ENCODE assay signal across 17 cellular contexts in genomic region chr13:111275995-111276618, GRCh38. TPM values are rescaled to one million over a fixed set of nuclear protein-coding genes. Genes with fewer than 3 reads are reported as not detected.
DNase-seq lines count a peak whose midpoint lies in the region; ATAC-seq and TF ChIP-seq lines count a peak whose summit lies in the region.
"Had no signal": no experiment of that assay in that cellular context is flagged by ENCODE, and none has a peak within 500 bp of the region (broad histone marks: within the 10 kb centered on the region; RNA-seq: fewer than 3 reads in every experiment).

No MANE protein-coding gene starts in this region.

- H4K8ac ChIP-seq in IMR-90 (ENCODE audit: low read depth in 2 of 2, low read length in 2 of 2) = no peak overlapping the region

- no peak overlapping the region for H3K4me2 ChIP-seq in IMR-90 (ENCODE audit: low read depth, low read length)
- H3K4me2 ChIP-seq: KMS-11 had no signal

- no peak overlapping the region for H4K5ac ChIP-seq in IMR-90 (ENCODE audit: low read depth, low read length)

- in situ Hi-C loops in IMR-90 (cut with MboI; ENCODE audit: low sequenced_read_pairs) = no loop called here

- TF ChIP-seq RAD21 in IMR-90 (IDR thresholded peaks at IDR 0.05; ENCODE audit: low read length) = no peak

- H3K18ac ChIP-seq in IMR-90 (ENCODE audit: low read depth, low read length) = no peak overlapping the region

- 0 out of 2 replicates have a peak overlapping the region, but pooled peaks have one; percentile 37 for H2BK20ac ChIP-seq in IMR-90 (ENCODE audit: low read depth, low read length)

- H3K79me1 ChIP-seq in IMR-90 (ENCODE audit: low read depth in 1 of 2, low read length in 2 of 2) = peaks cover 25 to 59% of the 10 kb centered on the region in 2 experiments

- H3K4ac ChIP-seq in IMR-90 (ENCODE audit: low read depth, low read length) = no peak overlapping the region

- H3K56ac ChIP-seq in IMR-90 (ENCODE audit: extremely low read depth, insufficient read depth, low read length) = no peak overlapping the region

- H2BK120ac ChIP-seq in IMR-90 (ENCODE audit: low read depth, low read length) = no peak overlapping the region

- H2BK5ac ChIP-seq in IMR-90 (ENCODE audit: low read depth, low read length, poor library complexity, severe bottlenecking) = no peak overlapping the region

- no peak overlapping the region for H2AK5ac ChIP-seq in IMR-90 (ENCODE audit: low read depth, low read length)

- intact Hi-C loops in heart left ventricle (cut with DNase I) (loop anchor here in 1 of 10 donors (10.0 kb wide), 1 partner anchor 121 kb away; no protein-coding TSS in a partner anchor), IMR-90 (cut with micrococcal nuclease) (no loop called here), testis (cut with DNase I; ENCODE audit: low total_unique reads) (no loop called here)

- POLR2A ChIA-PET in IMR-90 (lab: Charles Lee; ENCODE audit: unreplicated experiment) = interaction anchor here (1.1 kb wide), 1 partner anchor 11 kb away, joined by 3 read pairs; no protein-coding TSS in a partner anchor

- TF ChIP-seq POLR2A in heart left ventricle (IDR thresholded peaks at IDR 0.05) (no peak), IMR-90 (IDR thresholded peaks at IDR 0.05; ENCODE audit: low read depth, low read length) (no peak), erythroblast (IDR thresholded peaks at IDR 0.05; ENCODE audit: low read length) (no peak), testis (IDR thresholded peaks at IDR 0.05) (no peak)

- 88 to 94% (median 92%) methylated on average over 5 of the region's 5 CpGs for WGBS in heart left ventricle, 4 donors
- 80% methylated on average over 1 of the region's 5 CpGs; no CpG with 5 or more reads in 1 of the 2 experiments for WGBS in IMR-90 (ENCODE audit: extremely low coverage in 2 of 2, insufficient read length in 1 of 2), 2 experiments
- 92 to 94% methylated on average over 4 to 5 of the region's 5 CpGs for WGBS in testis, 2 donors

- no peak overlapping the region for H2AFZ ChIP-seq in IMR-90 (replicated peaks; ENCODE audit: low read length, poor library complexity)

- H3K36me3 ChIP-seq in cardiac muscle cell (peaks cover 24% of the 10 kb centered on the region), heart left ventricle (peaks cover 0 to 94% (median 71%) of the 10 kb centered on the region in 9 donors), IMR-90 (ENCODE audit: control insufficient read depth, insufficient read depth, low read length) (peaks cover 31% of the 10 kb centered on the region), testis (ENCODE audit: low read depth, missing control alignments) (no peaks in the 10 kb centered on the region)

- no peak overlapping the region for H2BK15ac ChIP-seq in IMR-90 (ENCODE audit: low read depth, low read length)

- no peak overlapping the region for H4K91ac ChIP-seq in IMR-90 (ENCODE audit: insufficient read depth, low read depth, low read length)

- TF ChIP-seq CTCF in cardiac muscle cell (IDR thresholded peaks at IDR 0.05; ENCODE audit: low read depth, low read length) = no peak
- TF ChIP-seq CTCF in heart left ventricle (IDR thresholded peaks at IDR 0.05) = no peak
- no peak for TF ChIP-seq CTCF in IMR-90 (conservative IDR thresholded peaks at IDR 0.05; ENCODE audit: low read depth, low read length)
- no peak for TF ChIP-seq CTCF in testis (IDR thresholded peaks at IDR 0.05)

- no peak overlapping the region for H3K4me3 ChIP-seq in cardiac muscle cell
- H3K4me3 ChIP-seq in heart left ventricle = no peak overlapping the region
- no peak overlapping the region for H3K4me3 ChIP-seq in IMR-90 (ENCODE audit: insufficient read depth, low read depth, low read length)
- H3K4me3 ChIP-seq in testis = no peak overlapping the region

- no peak overlapping the region for H2AK9ac ChIP-seq in IMR-90 (replicated peaks; ENCODE audit: low read depth, low read length, poor library complexity)

- peaks cover 33% of the 10 kb centered on the region for H3K4me1 ChIP-seq in cardiac muscle cell (ENCODE audit: low read depth)
- peaks cover 0 to 47% (median 26%) of the 10 kb centered on the region in 12 donors for H3K4me1 ChIP-seq in heart left ventricle
- peaks cover 14% of the 10 kb centered on the region for H3K4me1 ChIP-seq in IMR-90 (ENCODE audit: control insufficient read depth, insufficient read depth, low read length)
- H3K4me1 ChIP-seq in testis = no peaks in the 10 kb centered on the region

- dilution Hi-C loops in IMR-90 (cut with HindIII; ENCODE audit: low sequenced_read_pairs, unreplicated experiment) = no loop called here

- H3K9ac ChIP-seq in IMR-90 (ENCODE audit: low read depth, low read length) = no peak overlapping the region
- H3K9ac ChIP-seq: KMS-11 had no signal

- BruUV-seq in IMR-90 (replicated peaks; lab: Mats Ljungman, UMichigan) = no TSS peak

- H3K14ac ChIP-seq in IMR-90 (replicated peaks; ENCODE audit: low read depth, low read length) = no peak overlapping the region

- DNase-seq in cardiac muscle cell (ENCODE audit: low read depth in 1 of 2, low spot score in 1 of 2) (no peak), heart left ventricle (no peak), IMR-90 (no peak), kidney glomerular epithelial cell (lab: John Stamatoyannopoulos, UW) (peak; percentile 20), erythroblast (lab: John Stamatoyannopoulos, UW) (no peak), testis (no peak)
- no peak for DNase-seq in stimulated activated CD4-positive, alpha-beta T cell treated with anti-CD3 and anti-CD28 coated beads, Interleukin-4, amount 100 ng/mL, for 4 hours
- DNase-seq: GF-D8; H7; NCI-H1105; NCI-H1694 treated with DMSO at 0.1 percent for 48 hours; NCI-H345; NCI-H69; NK-92 treated with Interleukin-12 subunit alpha and Interleukin-12 subunit beta, amount 100 ng/mL, for 24 hours; PC-3 had no signal

- no peak overlapping the region for H3K23ac ChIP-seq in IMR-90 (ENCODE audit: low read depth, low read length)

- no peaks in the 10 kb centered on the region; the same call in 1 of the 2 replicates for H4K20me1 ChIP-seq in IMR-90 (ENCODE audit: insufficient read depth, low read length)

- H3K27me3 ChIP-seq in cardiac muscle cell = no peaks in the 10 kb centered on the region
- no peaks in the 10 kb centered on the region for H3K27me3 ChIP-seq in heart left ventricle
- H3K27me3 ChIP-seq in IMR-90 (ENCODE audit: control insufficient read depth, insufficient read depth, low read length) = no peaks in the 10 kb centered on the region
- H3K27me3 ChIP-seq in testis = no peaks in the 10 kb centered on the region

- H3K27ac ChIP-seq in cardiac muscle cell (peak overlapping the region; percentile 73), heart left ventricle (no peak overlapping the region), IMR-90 (ENCODE audit: insufficient read depth, low read length) (no peak overlapping the region), testis (no peak overlapping the region)
- H3K27ac ChIP-seq: KMS-11 had no signal

- peaks cover 36% of the 10 kb centered on the region for H3K9me1 ChIP-seq in IMR-90 (ENCODE audit: insufficient read depth, low read length)

- H3K9me3 ChIP-seq in cardiac muscle cell (ENCODE audit: low read depth) (no peaks in the 10 kb centered on the region), heart left ventricle (no peaks in the 10 kb centered on the region), IMR-90 (ENCODE audit: control insufficient read depth, insufficient read depth, low read length) (no peaks in the 10 kb centered on the region), testis (no peaks in the 10 kb centered on the region)

- no peak for ATAC-seq in heart left ventricle
- ATAC-seq in IMR-90 (ENCODE audit: low read depth) = no peak
- ATAC-seq: PC-3 had no signal

- CTCF ChIA-PET in IMR-90 (lab: Yijun Ruan, JAX) = no interaction called here

TF ChIP-seq in IMR-90, 13 proteins besides CTCF, POLR2A, EP300 and RAD21 (continues in another document):
- no peak for TF ChIP-seq MXI1 (IDR thresholded peaks at IDR 0.05; ENCODE audit: borderline replicate concordance, low read depth, low read length)
- no peak for TF ChIP-seq SMC3 (IDR thresholded peaks at IDR 0.05; ENCODE audit: low read depth, low read length)
- TF ChIP-seq BHLHE40 (IDR thresholded peaks at IDR 0.05; ENCODE audit: low read depth, low read length) = no peak
- no peak for TF ChIP-seq ELK1 (IDR thresholded peaks at IDR 0.05; ENCODE audit: borderline replicate concordance, low read depth, low read length)
- TF ChIP-seq MAZ (IDR thresholded peaks at IDR 0.05; ENCODE audit: borderline replicate concordance, low read depth, low read length) = no peak
- no peak for TF ChIP-seq CHD1 (IDR thresholded peaks at IDR 0.05; ENCODE audit: low read depth, low read length)
- TF ChIP-seq FOS (IDR thresholded peaks at IDR 0.05; ENCODE audit: low read depth, low read length) = no peak
- TF ChIP-seq MAFK (IDR thresholded peaks at IDR 0.05; ENCODE audit: low read depth, low read length) = no peak
- no peak for TF ChIP-seq RFX5 (IDR thresholded peaks at IDR 0.05; ENCODE audit: low read depth, low read length)
- no peak for TF ChIP-seq CEBPB (IDR thresholded peaks at IDR 0.05; ENCODE audit: low read depth, low read length)
- TF ChIP-seq USF2 (IDR thresholded peaks at IDR 0.05; ENCODE audit: low read depth, low read length) = no peak

RNA-seq across cellular contexts. Expression of gene TEX29, which starts 44.3 kb away (rescaled TPM):
- not detected in 2 replicates for total RNA-seq in cardiac muscle cell
- not detected in 2 replicates for polyA plus RNA-seq in cardiac muscle cell
- total RNA-seq in heart left ventricle = under 1 TPM in 3 of 9 donors, not detected in 6; 0.35 to 0.43 (median 0.35) TPM
- under 1 TPM; 0.15 to 0.57 TPM for polyA plus RNA-seq in heart left ventricle
- total RNA-seq in IMR-90 (2012; rRNA removed) = not detected in 2 replicates
- polyA plus RNA-seq in IMR-90 (2012; rRNA removed) = 0.29 and 0.46 TPM in 2 replicates
- polyA plus RNA-seq in IMR-90 (2012; cell fraction: cytosol; rRNA removed) = 0.21 and 0.24 TPM in 2 replicates
- polyA plus RNA-seq in IMR-90 (2012; cell fraction: nucleus; rRNA removed; ENCODE audit: low replicate concordance) = 0.18 and 1.1 TPM in 2 replicates
- 10 to 100 TPM; 10.4 to 15.8 TPM for total RNA-seq in testis
- polyA plus RNA-seq in testis (ENCODE audit: insufficient read depth, low read depth, low replicate concordance) = 48.9 TPM
- total RNA-seq: H7, MCF 10A, PC-3 had no signal
